Comparison of ENCODE assay signal across 11 cellular contexts in the genomic region with DNA sequence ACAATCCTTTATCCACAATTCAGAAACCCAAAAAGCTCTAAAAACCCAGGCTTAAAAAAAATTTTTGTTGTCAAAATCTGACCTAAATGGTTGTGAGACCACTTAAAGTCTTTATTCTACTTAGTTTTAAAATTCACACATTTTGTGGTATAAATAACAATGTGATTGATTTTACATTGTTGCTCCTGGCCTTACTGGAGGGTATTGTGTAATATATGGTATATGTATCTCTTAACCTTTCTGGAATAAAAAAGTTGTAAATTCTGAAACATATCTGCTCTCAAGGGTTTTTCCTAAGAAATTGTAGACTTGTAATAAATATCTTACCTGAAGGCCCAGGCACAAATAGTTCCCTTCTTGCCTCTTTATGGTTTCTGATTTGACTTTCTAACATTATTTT.
"Had no signal": no experiment of that assay in that cellular context is flagged by ENCODE, and none has a peak within 500 bp of the region (broad histone marks: within the 10 kb centered on the region; RNA-seq: fewer than 3 reads in every experiment).

No MANE protein-coding gene starts in this region.

- FAIRE-seq: H1, H54 had no signal

- H3K4me1 ChIP-seq: HAP-1 had no signal

- DNase-seq: GM23248, GOT3, H7, H9, HCEC 1CT, HFFc6 had no signal

- H3K36me3 ChIP-seq: HAP-1 had no signal

- H3K9me3 ChIP-seq: HAP-1 had no signal

- H3K27ac Mint-ChIP-seq: GM23338, H9, HFFc6 had no signal

- H3K9me3 Mint-ChIP-seq: GM23338, H9, HFFc6 had no signal

- H3K4me3 Mint-ChIP-seq: GM23338, H9, HFFc6 had no signal

- H3K4me3 ChIP-seq: GM23248, GM23338, HAP-1 had no signal

- H3K9ac ChIP-seq: GM23248 had no signal

- H3K4me2 ChIP-seq: GM23338 had no signal

- ATAC-seq: GM23338, HCT116 had no signal

- H2AFZ ChIP-seq: GM23248, GM23338 had no signal

- H3K27ac ChIP-seq: GM23248 had no signal
